Comparison of ENCODE assay signal across 1 cellular context in the genomic region with DNA sequence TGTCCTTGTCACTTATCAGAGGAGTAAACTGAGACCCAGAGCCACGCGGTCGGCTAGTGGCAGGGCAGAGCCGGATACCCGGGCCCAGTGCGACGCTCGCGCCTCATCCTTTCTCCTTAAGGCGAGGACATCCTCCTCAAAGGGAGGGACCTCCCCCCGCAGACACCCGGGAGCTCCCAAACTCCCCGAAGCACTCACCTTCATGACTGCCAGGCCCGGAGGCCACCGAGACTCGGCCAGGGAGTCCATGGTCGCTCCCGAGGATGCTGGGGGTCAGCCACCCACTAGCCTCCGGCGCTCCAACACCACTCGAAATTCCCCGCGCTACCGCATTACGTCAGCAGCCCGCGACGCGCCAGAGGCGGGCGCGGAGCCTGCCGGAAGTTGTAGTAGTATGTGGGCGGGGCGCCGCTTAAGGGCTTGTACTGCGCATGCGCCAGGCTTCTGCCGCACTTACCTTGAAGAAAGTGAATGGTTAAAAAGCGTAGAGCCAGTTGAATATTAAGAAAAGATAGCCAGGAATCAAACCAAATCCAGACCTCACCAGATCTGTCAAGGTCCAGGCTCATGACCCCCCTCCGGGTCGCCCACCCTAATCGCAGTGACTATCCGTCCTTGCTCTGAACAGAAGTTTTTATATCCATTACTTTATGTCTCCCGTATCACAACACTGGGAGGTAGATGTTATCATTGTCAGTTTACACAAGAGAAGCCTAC.
A peak's percentile ranks its signal among the peaks of the same experiment; 100 is the strongest.
TF ChIP-seq lines count a peak whose summit lies in the region.

A gene with protein sequence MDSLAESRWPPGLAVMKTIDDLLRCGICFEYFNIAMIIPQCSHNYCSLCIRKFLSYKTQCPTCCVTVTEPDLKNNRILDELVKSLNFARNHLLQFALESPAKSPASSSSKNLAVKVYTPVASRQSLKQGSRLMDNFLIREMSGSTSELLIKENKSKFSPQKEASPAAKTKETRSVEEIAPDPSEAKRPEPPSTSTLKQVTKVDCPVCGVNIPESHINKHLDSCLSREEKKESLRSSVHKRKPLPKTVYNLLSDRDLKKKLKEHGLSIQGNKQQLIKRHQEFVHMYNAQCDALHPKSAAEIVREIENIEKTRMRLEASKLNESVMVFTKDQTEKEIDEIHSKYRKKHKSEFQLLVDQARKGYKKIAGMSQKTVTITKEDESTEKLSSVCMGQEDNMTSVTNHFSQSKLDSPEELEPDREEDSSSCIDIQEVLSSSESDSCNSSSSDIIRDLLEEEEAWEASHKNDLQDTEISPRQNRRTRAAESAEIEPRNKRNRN (minus strand): TSS at position 336 of the 717 bp plus-strand sequence. CDS start 87 bp downstream, at position 249.

TF ChIP-seq in HEK293, 187 proteins besides CTCF, POLR2A, EP300 and RAD21 (continued from another document and continues in another):
- TF ChIP-seq, protein P1, sequence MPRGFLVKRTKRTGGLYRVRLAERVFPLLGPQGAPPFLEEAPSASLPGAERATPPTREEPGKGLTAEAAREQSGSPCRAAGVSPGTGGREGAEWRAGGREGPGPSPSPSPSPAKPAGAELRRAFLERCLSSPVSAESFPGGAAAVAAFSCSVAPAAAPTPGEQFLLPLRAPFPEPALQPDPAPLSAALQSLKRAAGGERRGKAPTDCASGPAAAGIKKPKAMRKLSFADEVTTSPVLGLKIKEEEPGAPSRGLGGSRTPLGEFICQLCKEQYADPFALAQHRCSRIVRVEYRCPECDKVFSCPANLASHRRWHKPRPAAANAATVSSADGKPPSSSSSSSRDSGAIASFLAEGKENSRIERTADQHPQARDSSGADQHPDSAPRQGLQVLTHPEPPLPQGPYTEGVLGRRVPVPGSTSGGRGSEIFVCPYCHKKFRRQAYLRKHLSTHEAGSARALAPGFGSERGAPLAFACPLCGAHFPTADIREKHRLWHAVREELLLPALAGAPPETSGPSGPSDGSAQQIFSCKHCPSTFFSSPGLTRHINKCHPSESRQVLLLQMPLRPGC (tag by site-specific recombination; IDR thresholded peaks at IDR 0.05) = peak; percentile 90
- TF ChIP-seq ZNF660 (tag by site-specific recombination; IDR thresholded peaks at IDR 0.05) (0 out of 2 replicates have a peak, but pooled peaks have one; percentile 58), ZNF140 (tag by site-specific recombination; IDR thresholded peaks at IDR 0.05) (no peak), ZNF521 (tag by site-specific recombination; IDR thresholded peaks at IDR 0.05) (no peak), ZBTB21 (tag by site-specific recombination; IDR thresholded peaks at IDR 0.05) (peak; percentile 93), SP7 (tag by site-specific recombination; IDR thresholded peaks at IDR 0.05) (peak; percentile 69), MZF1 (tag by site-specific recombination; IDR thresholded peaks at IDR 0.05; ENCODE audit: borderline replicate concordance) (no peak), ZNF600 (tag by site-specific recombination; IDR thresholded peaks at IDR 0.05) (peak; percentile 59; the same call in 1 of the 2 replicates), OVOL3 (tag by site-specific recombination; IDR thresholded peaks at IDR 0.05) (no peak), ZNF560 (tag by site-specific recombination; IDR thresholded peaks at IDR 0.05; ENCODE audit: borderline replicate concordance) (no peak), ZNF133 (tag by site-specific recombination; IDR thresholded peaks at IDR 0.05) (no peak), ZNF571 (tag by site-specific recombination; IDR thresholded peaks at IDR 0.05) (no peak), ZNF175 (tag by site-specific recombination; IDR thresholded peaks at IDR 0.05) (no peak), ZNF302 (tag by site-specific recombination; IDR thresholded peaks at IDR 0.05; ENCODE audit: low read depth) (no peak), KLF10 (tag by site-specific recombination; IDR thresholded peaks at IDR 0.05) (0 out of 2 replicates have a peak, but pooled peaks have one; percentile 45), YY1 (tag by site-specific recombination; IDR thresholded peaks at IDR 0.05) (peak; percentile 55), ZNF174 (tag by site-specific recombination; IDR thresholded peaks at IDR 0.05) (no peak), ZBTB17 (tag by site-specific recombination; IDR thresholded peaks at IDR 0.05) (peak; percentile 90), ZNF394 (tag by site-specific recombination; IDR thresholded peaks at IDR 0.05; ENCODE audit: borderline replicate concordance) (no peak; the same call in 1 of the 2 replicates), ZNF426 (tag by site-specific recombination; IDR thresholded peaks at IDR 0.05) (no peak), WT1 (tag by site-specific recombination; IDR thresholded peaks at IDR 0.05) (peak; percentile 60; the same call in 1 of the 2 replicates), ZSCAN16 (tag by site-specific recombination; IDR thresholded peaks at IDR 0.05) (no peak), ZFP41 (tag by site-specific recombination; IDR thresholded peaks at IDR 0.05; ENCODE audit: borderline replicate concordance) (no peak), ZNF239 (tag by site-specific recombination; IDR thresholded peaks at IDR 0.05) (no peak), ZNF24 (tag by site-specific recombination; IDR thresholded peaks at IDR 0.05) (peak; percentile 65; the same call in 1 of the 2 replicates), ZNF777 (tag by site-specific recombination; IDR thresholded peaks at IDR 0.05; ENCODE audit: borderline replicate concordance) (no peak), KLF16 (tag by site-specific recombination; IDR thresholded peaks at IDR 0.05) (peak; percentile 72), ZNF701 (tag by site-specific recombination; IDR thresholded peaks at IDR 0.05) (no peak), ZNF311 (tag by site-specific recombination; IDR thresholded peaks at IDR 0.05; ENCODE audit: borderline replicate concordance) (no peak), ZNF132 (tag by site-specific recombination; IDR thresholded peaks at IDR 0.05; ENCODE audit: borderline replicate concordance) (no peak), ZFHX2 (tag by site-specific recombination; conservative IDR thresholded peaks at IDR 0.05) (peak; percentile 86), HOXA7 (CRISPR knock-in tag; IDR thresholded peaks at IDR 0.05; ENCODE audit: borderline replicate concordance) (no peak)
- TF ChIP-seq, protein P2, sequence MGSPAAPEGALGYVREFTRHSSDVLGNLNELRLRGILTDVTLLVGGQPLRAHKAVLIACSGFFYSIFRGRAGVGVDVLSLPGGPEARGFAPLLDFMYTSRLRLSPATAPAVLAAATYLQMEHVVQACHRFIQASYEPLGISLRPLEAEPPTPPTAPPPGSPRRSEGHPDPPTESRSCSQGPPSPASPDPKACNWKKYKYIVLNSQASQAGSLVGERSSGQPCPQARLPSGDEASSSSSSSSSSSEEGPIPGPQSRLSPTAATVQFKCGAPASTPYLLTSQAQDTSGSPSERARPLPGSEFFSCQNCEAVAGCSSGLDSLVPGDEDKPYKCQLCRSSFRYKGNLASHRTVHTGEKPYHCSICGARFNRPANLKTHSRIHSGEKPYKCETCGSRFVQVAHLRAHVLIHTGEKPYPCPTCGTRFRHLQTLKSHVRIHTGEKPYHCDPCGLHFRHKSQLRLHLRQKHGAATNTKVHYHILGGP (tag by site-specific recombination; IDR thresholded peaks at IDR 0.05) = peak; percentile 76; the same call in 1 of the 2 replicates
- TF ChIP-seq, protein P3, sequence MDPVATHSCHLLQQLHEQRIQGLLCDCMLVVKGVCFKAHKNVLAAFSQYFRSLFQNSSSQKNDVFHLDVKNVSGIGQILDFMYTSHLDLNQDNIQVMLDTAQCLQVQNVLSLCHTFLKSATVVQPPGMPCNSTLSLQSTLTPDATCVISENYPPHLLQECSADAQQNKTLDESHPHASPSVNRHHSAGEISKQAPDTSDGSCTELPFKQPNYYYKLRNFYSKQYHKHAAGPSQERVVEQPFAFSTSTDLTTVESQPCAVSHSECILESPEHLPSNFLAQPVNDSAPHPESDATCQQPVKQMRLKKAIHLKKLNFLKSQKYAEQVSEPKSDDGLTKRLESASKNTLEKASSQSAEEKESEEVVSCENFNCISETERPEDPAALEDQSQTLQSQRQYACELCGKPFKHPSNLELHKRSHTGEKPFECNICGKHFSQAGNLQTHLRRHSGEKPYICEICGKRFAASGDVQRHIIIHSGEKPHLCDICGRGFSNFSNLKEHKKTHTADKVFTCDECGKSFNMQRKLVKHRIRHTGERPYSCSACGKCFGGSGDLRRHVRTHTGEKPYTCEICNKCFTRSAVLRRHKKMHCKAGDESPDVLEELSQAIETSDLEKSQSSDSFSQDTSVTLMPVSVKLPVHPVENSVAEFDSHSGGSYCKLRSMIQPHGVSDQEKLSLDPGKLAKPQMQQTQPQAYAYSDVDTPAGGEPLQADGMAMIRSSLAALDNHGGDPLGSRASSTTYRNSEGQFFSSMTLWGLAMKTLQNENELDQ (tag by site-specific recombination; IDR thresholded peaks at IDR 0.05; ENCODE audit: low read depth) = no peak
- TF ChIP-seq, protein P4, sequence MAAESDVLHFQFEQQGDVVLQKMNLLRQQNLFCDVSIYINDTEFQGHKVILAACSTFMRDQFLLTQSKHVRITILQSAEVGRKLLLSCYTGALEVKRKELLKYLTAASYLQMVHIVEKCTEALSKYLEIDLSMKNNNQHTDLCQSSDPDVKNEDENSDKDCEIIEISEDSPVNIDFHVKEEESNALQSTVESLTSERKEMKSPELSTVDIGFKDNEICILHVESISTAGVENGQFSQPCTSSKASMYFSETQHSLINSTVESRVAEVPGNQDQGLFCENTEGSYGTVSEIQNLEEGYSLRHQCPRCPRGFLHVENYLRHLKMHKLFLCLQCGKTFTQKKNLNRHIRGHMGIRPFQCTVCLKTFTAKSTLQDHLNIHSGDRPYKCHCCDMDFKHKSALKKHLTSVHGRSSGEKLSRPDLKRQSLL (tag by site-specific recombination; IDR thresholded peaks at IDR 0.05) = peak; percentile 13; the same call in 1 of the 2 replicates
- TF ChIP-seq, protein P5, sequence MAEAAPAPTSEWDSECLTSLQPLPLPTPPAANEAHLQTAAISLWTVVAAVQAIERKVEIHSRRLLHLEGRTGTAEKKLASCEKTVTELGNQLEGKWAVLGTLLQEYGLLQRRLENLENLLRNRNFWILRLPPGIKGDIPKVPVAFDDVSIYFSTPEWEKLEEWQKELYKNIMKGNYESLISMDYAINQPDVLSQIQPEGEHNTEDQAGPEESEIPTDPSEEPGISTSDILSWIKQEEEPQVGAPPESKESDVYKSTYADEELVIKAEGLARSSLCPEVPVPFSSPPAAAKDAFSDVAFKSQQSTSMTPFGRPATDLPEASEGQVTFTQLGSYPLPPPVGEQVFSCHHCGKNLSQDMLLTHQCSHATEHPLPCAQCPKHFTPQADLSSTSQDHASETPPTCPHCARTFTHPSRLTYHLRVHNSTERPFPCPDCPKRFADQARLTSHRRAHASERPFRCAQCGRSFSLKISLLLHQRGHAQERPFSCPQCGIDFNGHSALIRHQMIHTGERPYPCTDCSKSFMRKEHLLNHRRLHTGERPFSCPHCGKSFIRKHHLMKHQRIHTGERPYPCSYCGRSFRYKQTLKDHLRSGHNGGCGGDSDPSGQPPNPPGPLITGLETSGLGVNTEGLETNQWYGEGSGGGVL (tag by site-specific recombination; IDR thresholded peaks at IDR 0.05) = no peak
- TF ChIP-seq, protein P6, sequence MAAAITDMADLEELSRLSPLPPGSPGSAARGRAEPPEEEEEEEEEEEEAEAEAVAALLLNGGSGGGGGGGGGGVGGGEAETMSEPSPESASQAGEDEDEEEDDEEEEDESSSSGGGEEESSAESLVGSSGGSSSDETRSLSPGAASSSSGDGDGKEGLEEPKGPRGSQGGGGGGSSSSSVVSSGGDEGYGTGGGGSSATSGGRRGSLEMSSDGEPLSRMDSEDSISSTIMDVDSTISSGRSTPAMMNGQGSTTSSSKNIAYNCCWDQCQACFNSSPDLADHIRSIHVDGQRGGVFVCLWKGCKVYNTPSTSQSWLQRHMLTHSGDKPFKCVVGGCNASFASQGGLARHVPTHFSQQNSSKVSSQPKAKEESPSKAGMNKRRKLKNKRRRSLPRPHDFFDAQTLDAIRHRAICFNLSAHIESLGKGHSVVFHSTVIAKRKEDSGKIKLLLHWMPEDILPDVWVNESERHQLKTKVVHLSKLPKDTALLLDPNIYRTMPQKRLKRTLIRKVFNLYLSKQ (tag by site-specific recombination; IDR thresholded peaks at IDR 0.05; ENCODE audit: borderline replicate concordance) = no peak
- TF ChIP-seq, protein P7, sequence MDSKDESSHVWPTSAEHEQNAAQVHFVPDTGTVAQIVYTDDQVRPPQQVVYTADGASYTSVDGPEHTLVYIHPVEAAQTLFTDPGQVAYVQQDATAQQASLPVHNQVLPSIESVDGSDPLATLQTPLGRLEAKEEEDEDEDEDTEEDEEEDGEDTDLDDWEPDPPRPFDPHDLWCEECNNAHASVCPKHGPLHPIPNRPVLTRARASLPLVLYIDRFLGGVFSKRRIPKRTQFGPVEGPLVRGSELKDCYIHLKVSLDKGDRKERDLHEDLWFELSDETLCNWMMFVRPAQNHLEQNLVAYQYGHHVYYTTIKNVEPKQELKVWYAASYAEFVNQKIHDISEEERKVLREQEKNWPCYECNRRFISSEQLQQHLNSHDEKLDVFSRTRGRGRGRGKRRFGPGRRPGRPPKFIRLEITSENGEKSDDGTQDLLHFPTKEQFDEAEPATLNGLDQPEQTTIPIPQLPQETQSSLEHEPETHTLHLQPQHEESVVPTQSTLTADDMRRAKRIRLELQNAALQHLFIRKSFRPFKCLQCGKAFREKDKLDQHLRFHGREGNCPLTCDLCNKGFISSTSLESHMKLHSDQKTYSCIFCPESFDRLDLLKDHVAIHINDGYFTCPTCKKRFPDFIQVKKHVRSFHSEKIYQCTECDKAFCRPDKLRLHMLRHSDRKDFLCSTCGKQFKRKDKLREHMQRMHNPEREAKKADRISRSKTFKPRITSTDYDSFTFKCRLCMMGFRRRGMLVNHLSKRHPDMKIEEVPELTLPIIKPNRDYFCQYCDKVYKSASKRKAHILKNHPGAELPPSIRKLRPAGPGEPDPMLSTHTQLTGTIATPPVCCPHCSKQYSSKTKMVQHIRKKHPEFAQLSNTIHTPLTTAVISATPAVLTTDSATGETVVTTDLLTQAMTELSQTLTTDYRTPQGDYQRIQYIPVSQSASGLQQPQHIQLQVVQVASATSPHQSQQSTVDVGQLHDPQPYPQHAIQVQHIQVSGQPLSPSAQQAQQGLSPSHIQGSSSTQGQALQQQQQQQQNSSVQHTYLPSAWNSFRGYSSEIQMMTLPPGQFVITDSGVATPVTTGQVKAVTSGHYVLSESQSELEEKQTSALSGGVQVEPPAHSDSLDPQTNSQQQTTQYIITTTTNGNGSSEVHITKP (tag by site-specific recombination; IDR thresholded peaks at IDR 0.05) = peak; percentile 64
- TF ChIP-seq, protein P8, sequence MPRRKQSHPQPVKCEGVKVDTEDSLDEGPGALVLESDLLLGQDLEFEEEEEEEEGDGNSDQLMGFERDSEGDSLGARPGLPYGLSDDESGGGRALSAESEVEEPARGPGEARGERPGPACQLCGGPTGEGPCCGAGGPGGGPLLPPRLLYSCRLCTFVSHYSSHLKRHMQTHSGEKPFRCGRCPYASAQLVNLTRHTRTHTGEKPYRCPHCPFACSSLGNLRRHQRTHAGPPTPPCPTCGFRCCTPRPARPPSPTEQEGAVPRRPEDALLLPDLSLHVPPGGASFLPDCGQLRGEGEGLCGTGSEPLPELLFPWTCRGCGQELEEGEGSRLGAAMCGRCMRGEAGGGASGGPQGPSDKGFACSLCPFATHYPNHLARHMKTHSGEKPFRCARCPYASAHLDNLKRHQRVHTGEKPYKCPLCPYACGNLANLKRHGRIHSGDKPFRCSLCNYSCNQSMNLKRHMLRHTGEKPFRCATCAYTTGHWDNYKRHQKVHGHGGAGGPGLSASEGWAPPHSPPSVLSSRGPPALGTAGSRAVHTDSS (tag by site-specific recombination; IDR thresholded peaks at IDR 0.05) = no peak
